8 cellular contexts compared by ENCODE assay signal in the genomic region with DNA sequence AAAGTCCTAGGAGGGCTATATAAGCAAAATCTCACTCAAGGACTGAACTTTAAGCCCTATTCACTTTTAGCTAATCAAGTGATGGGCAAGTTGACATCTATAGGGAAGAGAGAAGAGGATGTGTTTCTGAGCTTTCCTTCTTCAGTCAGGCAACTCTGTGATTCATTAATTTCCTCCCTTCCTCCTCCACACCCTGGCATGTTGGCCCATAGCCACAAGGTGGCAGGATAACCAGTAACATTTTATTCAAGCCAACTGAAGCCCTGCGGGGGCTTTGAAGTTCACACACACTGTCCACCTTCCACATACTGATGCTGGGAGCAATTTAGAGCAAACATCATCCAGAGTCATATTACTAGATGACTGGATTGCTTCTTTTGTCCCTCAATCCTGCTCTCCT.
DNase-seq lines count a peak whose midpoint lies in the region; ATAC-seq and TF ChIP-seq lines count a peak whose summit lies in the region.
"Not testable (repeated sequence)": the region's sequence is repeated elsewhere in the genome, so short reads cannot be mapped to it uniquely, and the experiment has no call there.

No MANE protein-coding gene starts in this region.

- CTCF ChIA-PET in activated CD8-positive, alpha-beta T cell treated with anti-CD3 and anti-CD28 coated beads, Interleukin-2, amount 10 ng/mL, durations not matched to agents 7 days and 5 days (lab: Charles Lee), result not testable (repeated sequence)

- H3K4me1 Mint-ChIP-seq in activated CD8-positive, alpha-beta T cell treated with anti-CD3 and anti-CD28 coated beads, Interleukin-2, amount 10 ng/mL, durations not matched to agents 7 days and 5 days (ENCODE audit: low read depth), result not testable (repeated sequence)

- not testable (repeated sequence) for H3K36me3 Mint-ChIP-seq in activated CD8-positive, alpha-beta T cell treated with anti-CD3 and anti-CD28 coated beads, Interleukin-2, amount 10 ng/mL, durations not matched to agents 7 days and 5 days (ENCODE audit: low read depth)

- H3K9me3 ChIP-seq in upper lobe of right lung, result not testable (repeated sequence)

- POLR2A ChIA-PET in activated CD8-positive, alpha-beta T cell treated with anti-CD3 and anti-CD28 coated beads, Interleukin-2, amount 10 ng/mL, durations not matched to agents 7 days and 5 days (lab: Charles Lee), result not testable (repeated sequence)

- H3K4me3 ChIP-seq in upper lobe of right lung, result not testable (repeated sequence)

- TF ChIP-seq CTCF in upper lobe of right lung (IDR thresholded peaks at IDR 0.05), result not testable (repeated sequence)

- not testable (repeated sequence) for H3K27ac Mint-ChIP-seq in activated CD8-positive, alpha-beta T cell treated with anti-CD3 and anti-CD28 coated beads, Interleukin-2, amount 10 ng/mL, durations not matched to agents 7 days and 5 days

- not testable (repeated sequence) for H3K27me3 Mint-ChIP-seq in activated CD8-positive, alpha-beta T cell treated with anti-CD3 and anti-CD28 coated beads, Interleukin-2, amount 10 ng/mL, durations not matched to agents 7 days and 5 days (ENCODE audit: low read depth)

- H3K27me3 ChIP-seq in upper lobe of right lung, result not testable (repeated sequence)

- H3K36me3 ChIP-seq in upper lobe of right lung, result not testable (repeated sequence)

- DNase-seq in activated CD8-positive, alpha-beta T cell treated with anti-CD3 and anti-CD28 coated beads, Interleukin-2, amount 10 ng/mL, durations not matched to agents 7 days and 5 days; left lobe of liver (ENCODE audit: low spot score); upper lobe of right lung: not testable (repeated sequence)

- intact Hi-C loops in upper lobe of right lung (cut with DNase I), result not testable (repeated sequence)

- not testable (repeated sequence) for H3K9me3 Mint-ChIP-seq in activated CD8-positive, alpha-beta T cell treated with anti-CD3 and anti-CD28 coated beads, Interleukin-2, amount 10 ng/mL, durations not matched to agents 7 days and 5 days (ENCODE audit: insufficient read depth)

- H3K27ac ChIP-seq in upper lobe of right lung, result not testable (repeated sequence)

- not testable (repeated sequence) for H3K4me3 Mint-ChIP-seq in activated CD8-positive, alpha-beta T cell treated with anti-CD3 and anti-CD28 coated beads, Interleukin-2, amount 10 ng/mL, durations not matched to agents 7 days and 5 days

- H3K4me1 ChIP-seq in upper lobe of right lung, result not testable (repeated sequence)

- ATAC-seq in GM18861 (IDR thresholded peaks at IDR 0.05; ENCODE audit: unreplicated experiment) (peak; percentile 98), GM19468 (IDR thresholded peaks at IDR 0.05; ENCODE audit: extremely low read depth, unreplicated experiment) (peak; percentile 89), HG02588 (IDR thresholded peaks at IDR 0.05; ENCODE audit: unreplicated experiment) (peak; percentile 84), HG03103 (IDR thresholded peaks at IDR 0.05; ENCODE audit: low read depth, unreplicated experiment) (peak; percentile 89), HG03565 (IDR thresholded peaks at IDR 0.05; ENCODE audit: unreplicated experiment) (peak; percentile 96), left lobe of liver (peak; percentile 27), upper lobe of right lung (peak; percentile 80)
- peak; percentile 87 for ATAC-seq in activated CD8-positive, alpha-beta T cell treated with anti-CD3 and anti-CD28 coated beads, Interleukin-2, amount 10 ng/mL, durations not matched to agents 7 days and 5 days

Comparison
In these comparisons a context has a peak if more than half of its experiments do, and no peak if none do; other contexts are left out.
1. ATAC-seq: peak in every context shown above with its lines; median percentile 98 in GM18861; 96 in HG03565; 89 in GM19468; 89 in HG03103; 87 in activated CD8-positive, alpha-beta T cell treated with anti-CD3 and anti-CD28 coated beads, Interleukin-2, amount 10 ng/mL, durations not matched to agents 7 days and 5 days; 84 in HG02588; 80 in upper lobe of right lung; 27 in left lobe of liver.